ENCODE assay signal across 19 cellular contexts in genomic region chr13:29397265-29397664, GRCh38.
A peak's percentile ranks its signal among the peaks of the same experiment; 100 is the strongest.
DNase-seq lines count a peak whose midpoint lies in the region; ATAC-seq and TF ChIP-seq lines count a peak whose summit lies in the region.
"Had no signal": no experiment of that assay in that cellular context is flagged by ENCODE, and none has a peak within 500 bp of the region (broad histone marks: within the 10 kb centered on the region; RNA-seq: fewer than 3 reads in every experiment).

No MANE protein-coding gene starts in this region.

- H3K27me3 ChIP-seq in BJ (ENCODE audit: control insufficient read depth, insufficient read depth, low read length) (peaks cover 22% of the 10 kb centered on the region), Loucy (ENCODE audit: insufficient read depth, low read length, poor library complexity, severe bottlenecking) (no peaks in the 10 kb centered on the region), smooth muscle cell (ENCODE audit: low read depth) (peaks cover 21% of the 10 kb centered on the region)

- H3K9me3 ChIP-seq in Loucy (ENCODE audit: insufficient read depth, low read depth, low read length) (no peaks in the 10 kb centered on the region), smooth muscle cell (replicated peaks; ENCODE audit: low read depth) (no peaks in the 10 kb centered on the region)
- H3K9me3 ChIP-seq: A549 had no signal

- H3K9me2 ChIP-seq in Loucy (replicated peaks; ENCODE audit: low read depth, low read length), result no peaks in the 10 kb centered on the region

- TF ChIP-seq CTCF in BJ (IDR thresholded peaks at IDR 0.05; ENCODE audit: insufficient read depth, low read depth, low read length) (0 out of 2 replicates have a peak, but pooled peaks have one; percentile 11), Loucy (conservative IDR thresholded peaks at IDR 0.05; ENCODE audit: low read length) (0 out of 2 replicates have a peak, but pooled peaks have one; percentile 8), cardiac fibroblast (IDR thresholded peaks at IDR 0.05; ENCODE audit: low read depth, low read length) (peak; percentile 10), smooth muscle cell (IDR thresholded peaks at IDR 0.05; ENCODE audit: borderline replicate concordance, insufficient read depth, poor library complexity, severe bottlenecking) (no peak)

- H4K20me1 ChIP-seq in Loucy (ENCODE audit: insufficient read depth, low read length, poor library complexity, severe bottlenecking) (no peaks in the 10 kb centered on the region), smooth muscle cell (ENCODE audit: low read depth) (no peaks in the 10 kb centered on the region)

- DNase-seq in BJ (ENCODE audit: low read depth), result no peak
- DNase-seq in cardiac fibroblast (ENCODE audit: low read depth in 2 of 2), result no peak
- peak; percentile 23 for DNase-seq in iPS DF 19.7 (ENCODE audit: low read depth, low spot score)
- no peak for DNase-seq in smooth muscle cell (lab: John Stamatoyannopoulos, UW; ENCODE audit: unreplicated experiment)
- DNase-seq in NCI-H526 treated with DMSO at 0.1 percent for 48 hours (lab: John Stamatoyannopoulos, UW), result no peak
- DNase-seq: DMS79 treated with DMSO at 0.1 percent for 48 hours, GM23248, KG1, NCI-H1417, NCI-H187, NCI-H2227 treated with DMSO at 0.1 percent for 48 hours, NCI-H524 had no signal

- CTCF ChIA-PET in BJ (lab: Yijun Ruan, JAX), result no interaction called here

- no peaks in the 10 kb centered on the region for H3F3A ChIP-seq in Loucy (ENCODE audit: low read depth)
- H3F3A ChIP-seq in smooth muscle cell (ENCODE audit: low read depth), result no peaks in the 10 kb centered on the region

- WGBS in smooth muscle cell (ENCODE audit: low lambda C conversion rate), result 82% methylated on average over 3 of the region's 3 CpGs

- ATAC-seq in GM21390 (IDR thresholded peaks at IDR 0.05; ENCODE audit: unreplicated experiment) (no peak), GM19351 (IDR thresholded peaks at IDR 0.05; ENCODE audit: unreplicated experiment) (no peak)
- ATAC-seq: A549, HepG2, Panc1, Right ventricle myocardium inferior had no signal

- H3K9ac ChIP-seq in Loucy (ENCODE audit: low read depth, low read length, poor library complexity, severe bottlenecking) (no peak overlapping the region), smooth muscle cell (ENCODE audit: low read depth) (no peak overlapping the region)
- H3K9ac ChIP-seq: GM23248 had no signal

- no peak overlapping the region for H3K27ac ChIP-seq in smooth muscle cell (ENCODE audit: low read depth)
- H3K27ac ChIP-seq: A549, GM23248 had no signal

- H3K4me3 ChIP-seq in BJ (ENCODE audit: low read depth, low read length), result no peak overlapping the region
- no peak overlapping the region for H3K4me3 ChIP-seq in Loucy (ENCODE audit: low read length, poor library complexity, severe bottlenecking)
- H3K4me3 ChIP-seq in cardiac fibroblast (replicated peaks in 1 of 2; ENCODE audit: low read depth in 2 of 2, low read length in 2 of 2), result no peak overlapping the region
- H3K4me3 ChIP-seq in smooth muscle cell, result no peak overlapping the region
- H3K4me3 ChIP-seq: A549, GM23248 had no signal

- H3K4me2 ChIP-seq in Loucy (ENCODE audit: low read depth, low read length, poor library complexity, severe bottlenecking), result no peak overlapping the region
- no peak overlapping the region for H3K4me2 ChIP-seq in smooth muscle cell
- H3K4me2 ChIP-seq: A549 had no signal

- POLR2A ChIA-PET in BJ (lab: Charles Lee), result no interaction called here

- H3K79me2 ChIP-seq in Loucy (ENCODE audit: insufficient read depth, low read length) (no peaks in the 10 kb centered on the region), smooth muscle cell (ENCODE audit: low read depth) (no peaks in the 10 kb centered on the region)

- H3K36me3 ChIP-seq in BJ (ENCODE audit: control insufficient read depth, insufficient read depth, low read length), result no peaks in the 10 kb centered on the region
- no peaks in the 10 kb centered on the region for H3K36me3 ChIP-seq in Loucy (ENCODE audit: insufficient read depth, low read length)
- H3K36me3 ChIP-seq in smooth muscle cell (ENCODE audit: low read depth), result no peaks in the 10 kb centered on the region

- H3K4me1 ChIP-seq in Loucy (ENCODE audit: insufficient read depth, low read length, poor library complexity, severe bottlenecking), result no peaks in the 10 kb centered on the region
- H3K4me1 ChIP-seq in smooth muscle cell (ENCODE audit: low read depth), result no peaks in the 10 kb centered on the region
- H3K4me1 ChIP-seq: A549 had no signal

- H2AFZ ChIP-seq in Loucy (ENCODE audit: low read length) (no peak overlapping the region), smooth muscle cell (ENCODE audit: low read depth) (no peak overlapping the region)
- H2AFZ ChIP-seq: GM23248 had no signal
